8 cellular contexts compared by ENCODE assay signal in genomic region chr1:156727492-156727891, GRCh38. TPM values are rescaled to one million over a fixed set of nuclear protein-coding genes. Genes with fewer than 3 reads are reported as not detected.
A peak's percentile ranks its signal among the peaks of the same experiment; 100 is the strongest.
DNase-seq lines count a peak whose midpoint lies in the region; TF ChIP-seq lines count a peak whose summit lies in the region.

No MANE protein-coding gene starts in this region.

- WGBS in HUES64 = 66% methylated on average over 7 of the region's 7 CpGs

- H3K27ac ChIP-seq in A673 (ENCODE audit: low read depth, low read length, poor library complexity, severe bottlenecking) (peak overlapping the region; percentile 96), HUES64 (ENCODE audit: low read depth, low read length) (no peak overlapping the region)

- POLR2A ChIA-PET in A673 (lab: Charles Lee; ENCODE audit: low non-redundant PET) = no interaction called here

- DNase-seq in A673 (ENCODE audit: low spot score) (no peak), cardiac fibroblast (ENCODE audit: low read depth in 2 of 2) (no peak), Ammon's horn (ENCODE audit: low spot score) (no peak), COLO829 (ENCODE audit: low spot score) (no peak), amygdala (lab: John Stamatoyannopoulos, UW) (no peak)
- DNase-seq in stimulated activated CD4-positive, alpha-beta T cell treated with anti-CD3 and anti-CD28 coated beads, Interleukin-2, amount 100 ng/mL, for 24 hours = no peak

- peaks cover 23% of the 10 kb centered on the region for H3K4me1 ChIP-seq in A673 (ENCODE audit: insufficient read depth, low read length, poor library complexity, severe bottlenecking)
- peaks cover 17% of the 10 kb centered on the region; the same call in 1 of the 2 replicates for H3K4me1 ChIP-seq in HUES64 (ENCODE audit: insufficient read depth, low read length)
- H3K4me1 ChIP-seq in mucosa of stomach (ENCODE audit: control insufficient read depth, insufficient read depth, low read length) = peaks cover 29% of the 10 kb centered on the region

- CTCF ChIA-PET in A673 (lab: Charles Lee) = interaction anchor here (1.1 to 5.2 kb wide), 6 partner anchors 17 to 163 kb away, joined by 3 to 117 read pairs (median 16); partner anchors contain the start of genes CRABP2, INSRR and NTRK1

- intact Hi-C loops in A673 (cut with micrococcal nuclease; ENCODE audit: unreplicated experiment) = no loop called here

- H3K4me3 ChIP-seq in A673 (ENCODE audit: low read depth, low read length, poor library complexity, severe bottlenecking) = peak overlapping the region; percentile 95
- H3K4me3 ChIP-seq in HUES64 (ENCODE audit: low read length) = peak overlapping the region; percentile 71
- peak overlapping the region; percentile 88 to 99 for H3K4me3 ChIP-seq in cardiac fibroblast (replicated peaks in 1 of 2; ENCODE audit: low read depth in 2 of 2, low read length in 2 of 2)
- peak overlapping the region; percentile 91 for H3K4me3 ChIP-seq in mucosa of stomach (ENCODE audit: low read length)

- no peaks in the 10 kb centered on the region for H3K9me3 ChIP-seq in A673 (ENCODE audit: low read depth, low read length, poor library complexity, severe bottlenecking)
- no peaks in the 10 kb centered on the region for H3K9me3 ChIP-seq in HUES64 (ENCODE audit: insufficient read depth, low read depth, low read length)
- no peaks in the 10 kb centered on the region for H3K9me3 ChIP-seq in mucosa of stomach (ENCODE audit: control insufficient read depth, low read length)

- H3K9ac ChIP-seq in HUES64 (ENCODE audit: low read depth, low read length) = peak overlapping the region; percentile 71
- H3K9ac ChIP-seq in mucosa of stomach (ENCODE audit: low read length) = peak overlapping the region; percentile 91

- H3K27me3 ChIP-seq in A673 (replicated peaks; ENCODE audit: insufficient read depth, low read depth, low read length, poor library complexity) = no peaks in the 10 kb centered on the region
- H3K27me3 ChIP-seq in HUES64 (ENCODE audit: insufficient read depth, low read length) = no peaks in the 10 kb centered on the region
- H3K27me3 ChIP-seq in mucosa of stomach (ENCODE audit: control insufficient read depth, insufficient read depth, low read length) = no peaks in the 10 kb centered on the region

- no peak for TF ChIP-seq CTCF in A673 (conservative IDR thresholded peaks at IDR 0.05; ENCODE audit: low read depth, low read length)
- TF ChIP-seq CTCF in cardiac fibroblast (IDR thresholded peaks at IDR 0.05; ENCODE audit: low read depth, low read length) = no peak

- BruUV-seq in A673 (replicated peaks; lab: Mats Ljungman, UMichigan) = no TSS peak

- H3K36me3 ChIP-seq in A673 (ENCODE audit: insufficient read depth, low read length, poor library complexity, severe bottlenecking) (peaks cover 24% of the 10 kb centered on the region), HUES64 (ENCODE audit: insufficient read depth, low read length) (peaks cover 35% of the 10 kb centered on the region), mucosa of stomach (ENCODE audit: control insufficient read depth, insufficient read depth, low read length) (peaks cover 5% of the 10 kb centered on the region)

RNA-seq across cellular contexts. Expression of gene METTL25B, which starts 0.8 kb away (rescaled TPM):
- total RNA-seq in A673 (2021) = 20.2 TPM in 2 replicates
- 15.7 TPM for polyA plus RNA-seq in HUES64 (2013, experiment 1 of 2)
- polyA plus RNA-seq in HUES64 (2013, experiment 2 of 2) = 22.1 TPM

RNA-seq across cellular contexts. Expression of gene ISG20L2, which starts 1.1 kb away (rescaled TPM):
- 45.7 and 46.5 TPM in 2 replicates for total RNA-seq in A673 (2021)
- polyA plus RNA-seq in HUES64 (2013, experiment 1 of 2) = 44.6 TPM
- 37.2 TPM for polyA plus RNA-seq in HUES64 (2013, experiment 2 of 2)

RNA-seq across cellular contexts. Expression of gene MRPL24, which starts 13.4 kb away (rescaled TPM):
- total RNA-seq in A673 (2021) = 85.7 and 92.9 TPM in 2 replicates
- 28.7 TPM for polyA plus RNA-seq in HUES64 (2013, experiment 1 of 2)
- polyA plus RNA-seq in HUES64 (2013, experiment 2 of 2) = 31.2 TPM

RNA-seq across cellular contexts. Expression of gene CRABP2, which starts 22.1 kb away (rescaled TPM):
- 1.1 and 4.0 TPM in 2 replicates for total RNA-seq in A673 (2021)
- polyA plus RNA-seq in HUES64 (2013, experiment 1 of 2) = 229 TPM
- 318 TPM for polyA plus RNA-seq in HUES64 (2013, experiment 2 of 2)

RNA-seq across cellular contexts. Expression of gene HDGF, which starts 24.0 kb away (rescaled TPM):
- total RNA-seq in A673 (2021) = 477 and 536 TPM in 2 replicates
- polyA plus RNA-seq in HUES64 (2013, experiment 1 of 2) = 256 TPM
- polyA plus RNA-seq in HUES64 (2013, experiment 2 of 2) = 262 TPM
